10 cellular contexts compared by ENCODE assay signal in genomic region chr19:8001651-8001994, GRCh38. TPM values are rescaled to one million over a fixed set of nuclear protein-coding genes. Genes with fewer than 3 reads are reported as not detected.
DNase-seq lines count a peak whose midpoint lies in the region; ATAC-seq and TF ChIP-seq lines count a peak whose summit lies in the region.
"Had no signal": no experiment of that assay in that cellular context is flagged by ENCODE, and none has a peak within 500 bp of the region (broad histone marks: within the 10 kb centered on the region; RNA-seq: fewer than 3 reads in every experiment).

No MANE protein-coding gene starts in this region.

- H3K4me2 ChIP-seq in GM23248 (ENCODE audit: unreplicated experiment) (peak overlapping the region; percentile 76), skeletal muscle satellite cell (ENCODE audit: low read length) (peak overlapping the region; percentile 95)

- peak overlapping the region; percentile 99 for H3K27ac Mint-ChIP-seq in WTC11

- H3K4me1 Mint-ChIP-seq in WTC11, result peaks cover 44% of the 10 kb centered on the region

- H3F3A ChIP-seq in GM23248 (ENCODE audit: insufficient read depth), result peaks cover 19% of the 10 kb centered on the region

- no peaks in the 10 kb centered on the region for H3K9me3 ChIP-seq in GM23248 (ENCODE audit: low read depth)
- H3K9me3 ChIP-seq in skeletal muscle satellite cell (replicated peaks; ENCODE audit: low read length), result no peaks in the 10 kb centered on the region
- no peaks in the 10 kb centered on the region for H3K9me3 ChIP-seq in WERI-Rb-1 (ENCODE audit: severe bottlenecking)

- in situ Hi-C loops in GM23248 (cut with MboI), result no loop called here

- POLR2A ChIA-PET in WTC11 (lab: Charles Lee), result no interaction called here

- intact Hi-C loops in left ventricle myocardium superior (cut with micrococcal nuclease), result loop anchor here (10.0 kb wide), 1 partner anchor 57 kb away; the partner anchor contains the start of gene TIMM44

- 47 to 50% methylated on average over 5 of the region's 5 CpGs for WGBS in GM23248 (ENCODE audit: low coverage in 1 of 2, low lambda C conversion rate in 2 of 2, missing lambda C conversion rate in 2 of 2), 2 experiments

- H3K27me3 ChIP-seq in GM23248 (replicated peaks; ENCODE audit: insufficient read depth), result no peaks in the 10 kb centered on the region
- no peaks in the 10 kb centered on the region for H3K27me3 ChIP-seq in skeletal muscle satellite cell (ENCODE audit: control insufficient read depth, insufficient read depth, low read length)
- H3K27me3 ChIP-seq in WERI-Rb-1 (ENCODE audit: insufficient read depth, low read depth, severe bottlenecking), result no peaks in the 10 kb centered on the region

- CTCF ChIA-PET in WTC11 (lab: Charles Lee), result interaction anchor here (0.5 to 2.1 kb wide), 31 partner anchors 8 to 757 kb away, joined by 3 to 64 read pairs (median 8); partner anchors contain the start of genes CCL25, FBN3 and TIMM44

- peak overlapping the region; percentile 68; the same call in 1 of the 2 replicates for H3K4me3 ChIP-seq in GM23248
- peak overlapping the region; percentile 65 for H3K4me3 ChIP-seq in skeletal muscle satellite cell (ENCODE audit: low read length)
- H3K4me3 ChIP-seq in WERI-Rb-1 (ENCODE audit: low read depth, low read length), result no peak overlapping the region

- H4K20me1 ChIP-seq in GM23248 (ENCODE audit: insufficient read depth), result peaks cover 32% of the 10 kb centered on the region

- TF ChIP-seq CTCF in WTC11 (IDR thresholded peaks at IDR 0.05) (no peak), WERI-Rb-1 (IDR thresholded peaks at IDR 0.05; ENCODE audit: low read depth, low read length) (no peak; the same call in 1 of the 2 replicates)

- H3K9me2 ChIP-seq in GM23248 (ENCODE audit: insufficient read depth), result no peaks in the 10 kb centered on the region

- DNase-seq in GM23248 (peak; percentile 49), WTC11 (ENCODE audit: low spot score) (no peak), left ventricle myocardium superior (no peak), WERI-Rb-1 (no peak)
- DNase-seq: NCI-H187 treated with DMSO at 0.1 percent for 48 hours had no signal

- peaks cover 94% of the 10 kb centered on the region for H3K79me2 ChIP-seq in GM23248 (ENCODE audit: insufficient read depth)

- H3K36me3 ChIP-seq in GM23248 (ENCODE audit: low read depth) (no peaks in the 10 kb centered on the region), skeletal muscle satellite cell (ENCODE audit: insufficient read depth, low read length) (no peaks in the 10 kb centered on the region), WERI-Rb-1 (peaks cover 48% of the 10 kb centered on the region)

- H3K9ac ChIP-seq in GM23248, result peak overlapping the region; percentile 55
- H3K9ac ChIP-seq in skeletal muscle satellite cell (ENCODE audit: low read depth, low read length), result peak overlapping the region; percentile 63

- H3K27ac ChIP-seq in GM23248, result peak overlapping the region; percentile 68
- H3K27ac ChIP-seq in WERI-Rb-1, result no peak overlapping the region

- H3K9me3 Mint-ChIP-seq in WTC11, result no peaks in the 10 kb centered on the region

- H3K27me3 Mint-ChIP-seq in WTC11 (ENCODE audit: low read depth), result no peaks in the 10 kb centered on the region

- no peak overlapping the region for H2AFZ ChIP-seq in GM23248

- peaks cover 8% of the 10 kb centered on the region for H3K4me1 ChIP-seq in GM23248 (ENCODE audit: insufficient read depth)
- peaks cover 27% of the 10 kb centered on the region for H3K4me1 ChIP-seq in skeletal muscle satellite cell (ENCODE audit: control insufficient read depth, insufficient read depth, low read length)

- ATAC-seq in WTC11 (no peak), left ventricle myocardium superior (peak; percentile 38), GM18511 (IDR thresholded peaks at IDR 0.05; ENCODE audit: unreplicated experiment) (no peak), HG02678 (IDR thresholded peaks at IDR 0.05; ENCODE audit: unreplicated experiment) (no peak), HG03039 (IDR thresholded peaks at IDR 0.05; ENCODE audit: unreplicated experiment) (no peak)

- peak overlapping the region; percentile 98 for H3K4me3 Mint-ChIP-seq in WTC11

- peaks cover 19% of the 10 kb centered on the region for H3K36me3 Mint-ChIP-seq in WTC11

TF ChIP-seq in WTC11, 78 proteins besides CTCF, POLR2A, EP300 and RAD21:
- TF ChIP-seq RELA (CRISPR knock-in tag; IDR thresholded peaks at IDR 0.05; ENCODE audit: borderline replicate concordance), result no peak
- TF ChIP-seq PREB (CRISPR knock-in tag; IDR thresholded peaks at IDR 0.05; ENCODE audit: borderline replicate concordance), result no peak
- TF ChIP-seq PRRX2 (CRISPR knock-in tag; IDR thresholded peaks at IDR 0.05), result no peak
- no peak for TF ChIP-seq NR3C1 (CRISPR knock-in tag; conservative IDR thresholded peaks at IDR 0.05; ENCODE audit: low read depth)
- no peak for TF ChIP-seq GTF2I (CRISPR knock-in tag; conservative IDR thresholded peaks at IDR 0.05)
- TF ChIP-seq AFF4 (CRISPR knock-in tag; IDR thresholded peaks at IDR 0.05; ENCODE audit: borderline replicate concordance), result no peak
- TF ChIP-seq ZNF396 (CRISPR knock-in tag; IDR thresholded peaks at IDR 0.05; ENCODE audit: borderline replicate concordance), result no peak
- TF ChIP-seq ZNF232 (CRISPR knock-in tag; IDR thresholded peaks at IDR 0.05), result no peak
- no peak for TF ChIP-seq HMGXB4 (CRISPR knock-in tag; IDR thresholded peaks at IDR 0.05)

RNA-seq across cellular contexts. Expression of gene ELAVL1, which starts 3.8 kb away (rescaled TPM):
- 44.0 and 48.1 TPM in 2 replicates for total RNA-seq in GM23248 (2014; rRNA removed; shearing (Covaris generic))
- polyA plus RNA-seq in GM23248 (2016; fragmentation: Nextera tagmentation; extraction: Ambion mirVana), result 74.4 and 78.9 TPM in 2 replicates
- total RNA-seq in WTC11 (2021) (144 to 160 TPM (median 149 TPM) in 3 replicates), left ventricle myocardium superior (53.3 TPM)
- total RNA-seq in skeletal muscle satellite cell (2012; rRNA removed), result 31.9 and 42.6 TPM in 2 replicates

RNA-seq across cellular contexts. Expression of gene CCL25, which starts 50.9 kb away (rescaled TPM):
- not detected in 2 replicates for total RNA-seq in GM23248 (2014; rRNA removed; shearing (Covaris generic))
- polyA plus RNA-seq in GM23248 (2016; fragmentation: Nextera tagmentation; extraction: Ambion mirVana), result not detected in 2 replicates
- total RNA-seq in WTC11 (2021), result 0.53 TPM in 1 of 3 replicates, not detected in the others
- total RNA-seq in left ventricle myocardium superior, result not detected
- total RNA-seq in skeletal muscle satellite cell (2012; rRNA removed), result not detected in 2 replicates
- total RNA-seq: renal cortical epithelial cell had no signal

RNA-seq across cellular contexts. Expression of gene TIMM44, which starts 58.2 kb away (rescaled TPM):
- 53.1 and 66.8 TPM in 2 replicates for total RNA-seq in GM23248 (2014; rRNA removed; shearing (Covaris generic))
- 25.8 and 28.6 TPM in 2 replicates for polyA plus RNA-seq in GM23248 (2016; fragmentation: Nextera tagmentation; extraction: Ambion mirVana)
- total RNA-seq in WTC11 (2021) (103 to 129 TPM (median 103 TPM) in 3 replicates), left ventricle myocardium superior (115 TPM)
- total RNA-seq in skeletal muscle satellite cell (2012; rRNA removed), result 46.5 and 66.9 TPM in 2 replicates
